In the genomic region with DNA sequence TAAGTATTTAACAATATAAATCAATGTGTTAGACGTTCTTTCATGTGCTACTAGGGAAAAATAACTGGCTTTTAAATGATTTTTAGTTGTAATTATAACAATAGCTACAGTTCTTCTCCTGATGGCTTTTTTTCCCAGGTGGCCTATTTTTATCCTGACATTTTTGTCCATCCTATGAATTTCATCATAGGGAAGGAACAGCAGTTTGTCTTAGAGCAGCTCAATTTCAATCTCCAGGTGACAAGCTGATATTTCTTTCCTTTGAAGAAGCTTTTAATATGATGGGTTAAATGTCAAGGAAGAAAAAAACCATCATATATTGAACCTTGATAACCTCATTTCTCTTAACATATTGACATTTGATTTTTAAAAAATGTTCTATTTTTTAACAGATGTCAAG, we compare ENCODE assay signal across 34 cellular contexts.
"Had no signal": no experiment of that assay in that cellular context is flagged by ENCODE, and none has a peak within 500 bp of the region (broad histone marks: within the 10 kb centered on the region; RNA-seq: fewer than 3 reads in every experiment).

No MANE protein-coding gene starts in this region.

- H3K27ac ChIP-seq: KMS-11 had no signal

- H3K27me3 ChIP-seq: MG63 had no signal

- DNase-seq: Karpas-422, Kasumi-1, MG63, MM.1S, MV-4-11, NCI-H1048, NCI-H1092, NCI-H1092 treated with DMSO at 0.1 percent for 48 hours, NCI-H1105, NCI-H1105 treated with DMSO at 0.1 percent for 48 hours, NCI-H1417, NCI-H1417 treated with DMSO at 0.1 percent for 48 hours, NCI-H1436, NCI-H1436 treated with DMSO at 0.1 percent for 48 hours, NCI-H146, NCI-H1694, NCI-H1694 treated with DMSO at 0.1 percent for 48 hours, NCI-H187, NCI-H187 treated with DMSO at 0.1 percent for 48 hours, NCI-H1930, NCI-H2029, NCI-H2029 treated with DMSO at 0.1 percent for 48 hours, NCI-H2081, NCI-H2081 treated with DMSO at 0.1 percent for 48 hours, NCI-H2107, NCI-H2171, NCI-H2171 treated with DMSO at 0.1 percent for 48 hours, NCI-H2227 treated with DMSO at 0.1 percent for 48 hours, NCI-H226, NCI-H345, NCI-H446, NCI-H446 treated with DMSO at 0.1 percent for 48 hours, NCI-H510A had no signal

- H3K36me3 ChIP-seq: MG63 had no signal

- H3K4me2 ChIP-seq: KMS-11 had no signal

- H3K9ac ChIP-seq: KMS-11 had no signal

- H3K9me3 ChIP-seq: MG63 had no signal

- H3K4me3 ChIP-seq: MG63 had no signal
